11 cellular contexts compared by ENCODE assay signal in genomic region chr22:42184852-42185251, GRCh38.
"Had no signal": no experiment of that assay in that cellular context is flagged by ENCODE, and none has a peak within 500 bp of the region (broad histone marks: within the 10 kb centered on the region; RNA-seq: fewer than 3 reads in every experiment).

No MANE protein-coding gene starts in this region.

- H3K9me3 Mint-ChIP-seq: activated naive CD8-positive, alpha-beta T cell treated with anti-CD3 and anti-CD28 coated beads, Interleukin-2, amount 50 U/mL, for 24 hours; immature natural killer cell; neural progenitor cell had no signal

- ATAC-seq: activated naive CD8-positive, alpha-beta T cell treated with anti-CD3 and anti-CD28 coated beads, Interleukin-2, amount 50 U/mL, for 24 hours; pancreas; upper lobe of right lung had no signal

- DNase-seq: activated naive CD8-positive, alpha-beta T cell treated with anti-CD3 and anti-CD28 coated beads, Interleukin-2, amount 50 U/mL, for 24 hours; esophagus squamous epithelium; foreskin fibroblast; immature natural killer cell; midbrain; pancreas; stimulated activated naive CD4-positive, alpha-beta T cell treated with Interleukin-2 at 50 U/mL for 16 hours; SW 1271; upper lobe of right lung; WERI-Rb-1 had no signal

- H3K4me3 Mint-ChIP-seq: activated naive CD8-positive, alpha-beta T cell treated with anti-CD3 and anti-CD28 coated beads, Interleukin-2, amount 50 U/mL, for 24 hours; immature natural killer cell; neural progenitor cell had no signal

- H3K27ac Mint-ChIP-seq: activated naive CD8-positive, alpha-beta T cell treated with anti-CD3 and anti-CD28 coated beads, Interleukin-2, amount 50 U/mL, for 24 hours; neural progenitor cell had no signal

- H3K36me3 Mint-ChIP-seq: immature natural killer cell had no signal

- H3K27me3 Mint-ChIP-seq: activated naive CD8-positive, alpha-beta T cell treated with anti-CD3 and anti-CD28 coated beads, Interleukin-2, amount 50 U/mL, for 24 hours had no signal
